In the genomic region with DNA sequence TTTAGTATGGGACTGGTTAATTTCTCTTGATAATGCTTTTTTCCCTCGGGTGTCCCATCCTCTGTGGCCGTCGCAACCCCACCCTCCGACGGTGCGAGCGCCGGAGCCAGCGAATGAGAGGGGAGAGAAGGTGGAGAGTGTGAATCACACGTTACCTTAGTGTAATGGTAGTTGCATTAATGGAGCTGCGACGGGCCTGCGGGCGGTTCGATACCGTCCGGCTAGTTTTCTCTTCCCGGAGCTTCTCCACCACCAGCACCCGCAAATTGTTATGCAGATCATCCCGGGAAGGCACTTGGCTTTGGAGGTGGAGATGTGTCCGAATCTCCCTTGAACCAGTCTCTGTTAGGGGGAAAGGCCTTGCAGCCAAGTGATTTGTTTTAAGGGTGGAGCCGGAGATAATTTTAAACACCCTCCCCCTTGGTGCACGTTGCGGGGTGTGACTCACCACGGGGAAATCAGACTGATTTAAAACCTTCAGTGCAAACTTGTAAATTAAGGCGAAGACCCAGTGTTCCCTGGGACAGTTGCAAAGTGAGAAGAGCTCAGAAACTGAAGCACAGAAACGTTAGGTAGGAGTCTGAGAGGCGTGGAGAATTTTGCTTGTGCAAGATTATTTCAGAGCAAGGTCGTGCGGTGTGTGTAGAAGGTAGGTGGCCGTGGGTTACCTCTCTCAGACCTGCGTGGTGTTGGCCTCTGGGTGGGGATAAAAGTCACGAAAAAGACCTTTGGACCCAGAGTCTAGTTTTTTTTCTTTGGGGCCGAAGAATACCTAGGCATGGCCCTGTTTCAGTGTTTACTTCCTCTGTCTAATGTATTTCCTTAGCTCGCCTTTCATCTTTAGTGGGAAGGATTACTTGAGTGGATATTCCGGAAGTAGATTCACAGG, we compare ENCODE assay signal across 1 cellular context.
TF ChIP-seq lines count a peak whose summit lies in the region.

No MANE protein-coding gene starts in this region.

TF ChIP-seq in H1, 55 proteins besides CTCF, POLR2A, EP300 and RAD21 (continues in another document):
- TF ChIP-seq TAF1 (IDR thresholded peaks at IDR 0.05; ENCODE audit: low read depth, low read length) (peak; percentile 79), SP1 (IDR thresholded peaks at IDR 0.05; ENCODE audit: low read depth, low read length) (0 out of 2 replicates have a peak, but pooled peaks have one; percentile 28), BCL11A (IDR thresholded peaks at IDR 0.05; ENCODE audit: low read depth in 2 of 2, low read length in 2 of 2) (no peak), JUN (IDR thresholded peaks at IDR 0.05; ENCODE audit: low read depth, low read length) (no peak), SP4 (IDR thresholded peaks at IDR 0.05; ENCODE audit: low read length) (peak; percentile 47; the same call in 1 of the 2 replicates), POLR2AphosphoS5 (IDR thresholded peaks at IDR 0.05; ENCODE audit: low read depth, low read length) (peak; percentile 67), MAX (IDR thresholded peaks at IDR 0.05) (0 out of 2 replicates have a peak, but pooled peaks have one; percentile 32), KDM1A (IDR thresholded peaks at IDR 0.05; ENCODE audit: borderline replicate concordance, low read length) (no peak), POU5F1 (IDR thresholded peaks at IDR 0.05; ENCODE audit: low read depth, low read length) (peak; percentile 29; the same call in 1 of the 2 replicates), RXRA (IDR thresholded peaks at IDR 0.05; ENCODE audit: insufficient read depth, low read depth, low read length) (no peak), TAF7 (optimal IDR thresholded peaks at IDR 0.05; ENCODE audit: borderline replicate concordance, low read depth, low read length) (no peak), GTF2F1 (IDR thresholded peaks at IDR 0.05; ENCODE audit: borderline replicate concordance, low read depth, low read length) (no peak), TEAD4 (IDR thresholded peaks at IDR 0.05; ENCODE audit: low read depth, low read length) (no peak), ZNF274 (IDR thresholded peaks at IDR 0.05; ENCODE audit: borderline replicate concordance, extremely low read depth, low read length) (no peak), SRF (IDR thresholded peaks at IDR 0.05; ENCODE audit: low read depth, low read length) (no peak), SIN3A (conservative IDR thresholded peaks at IDR 0.05 in 1 of 2, IDR thresholded peaks at IDR 0.05 in 1 of 2; ENCODE audit: low read depth in 1 of 2, low read length in 2 of 2) (no peak; a peak in 1 of 4 replicates), CHD1 (IDR thresholded peaks at IDR 0.05; ENCODE audit: low read depth, low read length) (peak; percentile 26; the same call in 1 of the 2 replicates), FOSL1 (IDR thresholded peaks at IDR 0.05; ENCODE audit: insufficient read depth, low read depth, low read length) (no peak), EZH2 (IDR thresholded peaks at IDR 0.05; ENCODE audit: low read depth, low read length, severe bottlenecking) (no peak), CHD2 (IDR thresholded peaks at IDR 0.05; ENCODE audit: low read length) (no peak), MAFK (IDR thresholded peaks at IDR 0.05; ENCODE audit: low read depth, low read length) (no peak), KDM5A (IDR thresholded peaks at IDR 0.05; ENCODE audit: low read length) (no peak), TBP (IDR thresholded peaks at IDR 0.05; ENCODE audit: low read depth, low read length) (peak; percentile 68; the same call in 1 of the 2 replicates), TCF12 (IDR thresholded peaks at IDR 0.05; ENCODE audit: low read depth, low read length) (no peak), NRF1 (IDR thresholded peaks at IDR 0.05; ENCODE audit: low read depth, low read length) (no peak), HDAC6 (IDR thresholded peaks at IDR 0.05; ENCODE audit: low read depth, low read length) (no peak), BACH1 (IDR thresholded peaks at IDR 0.05; ENCODE audit: low read length) (no peak), KDM4A (IDR thresholded peaks at IDR 0.05; ENCODE audit: low read depth, low read length, severe bottlenecking) (no peak), RFX5 (IDR thresholded peaks at IDR 0.05; ENCODE audit: borderline replicate concordance, low read depth, low read length) (no peak), PHF8 (conservative IDR thresholded peaks at IDR 0.05; ENCODE audit: low read depth, low read length) (no peak; the same call in 1 of the 2 replicates), HDAC2 (IDR thresholded peaks at IDR 0.05; ENCODE audit: borderline replicate concordance in 1 of 2, low read depth in 2 of 2, low read length in 2 of 2) (0 out of 4 replicates have a peak, but pooled peaks of 1 of the 2 experiments have one; percentile 14), CHD7 (IDR thresholded peaks at IDR 0.05; ENCODE audit: insufficient replicate concordance, low read length) (no peak), ATF2 (IDR thresholded peaks at IDR 0.05; ENCODE audit: low read length) (0 out of 2 replicates have a peak, but pooled peaks have one; percentile 33), RBBP5 (IDR thresholded peaks at IDR 0.05; ENCODE audit: borderline replicate concordance, low read depth, low read length) (no peak), SP2 (IDR thresholded peaks at IDR 0.05; ENCODE audit: low read length) (no peak), GABPA (IDR thresholded peaks at IDR 0.05; ENCODE audit: borderline replicate concordance, insufficient read depth, low read length) (no peak), SIRT6 (IDR thresholded peaks at IDR 0.05; ENCODE audit: low read length) (no peak), JUND (IDR thresholded peaks at IDR 0.05; ENCODE audit: low read length) (peak; percentile 70; the same call in 1 of the 2 replicates), RNF2 (IDR thresholded peaks at IDR 0.05; ENCODE audit: borderline replicate concordance, low read depth, low read length, missing control alignments, poor library complexity, severe bottlenecking) (no peak), ASH2L (IDR thresholded peaks at IDR 0.05; ENCODE audit: low read length) (peak; percentile 90), NANOG (IDR thresholded peaks at IDR 0.05; ENCODE audit: insufficient read depth, low read depth, low read length, poor library complexity, severe bottlenecking) (no peak), CBX5 (IDR thresholded peaks at IDR 0.05; ENCODE audit: low read depth, low read length) (no peak), SAP30 (IDR thresholded peaks at IDR 0.05; ENCODE audit: insufficient read depth, insufficient replicate concordance, low read length) (peak; percentile 31), EGR1 (IDR thresholded peaks at IDR 0.05; ENCODE audit: borderline replicate concordance, low read depth, low read length) (no peak), CBX8 (IDR thresholded peaks at IDR 0.05; ENCODE audit: borderline replicate concordance, low read depth, low read length) (no peak), YY1 (IDR thresholded peaks at IDR 0.05; ENCODE audit: low read depth, low read length) (no peak), CREB1 (IDR thresholded peaks at IDR 0.05) (peak; percentile 35; the same call in 1 of the 2 replicates), CEBPB (IDR thresholded peaks at IDR 0.05; ENCODE audit: low read depth, low read length) (no peak), BRCA1 (IDR thresholded peaks at IDR 0.05; ENCODE audit: low read depth, low read length) (no peak), SUZ12 (IDR thresholded peaks at IDR 0.05; ENCODE audit: low read length) (no peak), CTBP2 (IDR thresholded peaks at IDR 0.05; ENCODE audit: borderline replicate concordance, insufficient read depth, insufficient read length, low read length) (no peak)
- TF ChIP-seq, protein P1, sequence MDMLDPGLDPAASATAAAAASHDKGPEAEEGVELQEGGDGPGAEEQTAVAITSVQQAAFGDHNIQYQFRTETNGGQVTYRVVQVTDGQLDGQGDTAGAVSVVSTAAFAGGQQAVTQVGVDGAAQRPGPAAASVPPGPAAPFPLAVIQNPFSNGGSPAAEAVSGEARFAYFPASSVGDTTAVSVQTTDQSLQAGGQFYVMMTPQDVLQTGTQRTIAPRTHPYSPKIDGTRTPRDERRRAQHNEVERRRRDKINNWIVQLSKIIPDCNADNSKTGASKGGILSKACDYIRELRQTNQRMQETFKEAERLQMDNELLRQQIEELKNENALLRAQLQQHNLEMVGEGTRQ (IDR thresholded peaks at IDR 0.05; ENCODE audit: low read length), result no peak
- TF ChIP-seq, protein P2, sequence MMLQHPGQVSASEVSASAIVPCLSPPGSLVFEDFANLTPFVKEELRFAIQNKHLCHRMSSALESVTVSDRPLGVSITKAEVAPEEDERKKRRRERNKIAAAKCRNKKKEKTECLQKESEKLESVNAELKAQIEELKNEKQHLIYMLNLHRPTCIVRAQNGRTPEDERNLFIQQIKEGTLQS (IDR thresholded peaks at IDR 0.05; ENCODE audit: insufficient read depth, low read depth, low read length), result no peak
- TF ChIP-seq, protein P3, sequence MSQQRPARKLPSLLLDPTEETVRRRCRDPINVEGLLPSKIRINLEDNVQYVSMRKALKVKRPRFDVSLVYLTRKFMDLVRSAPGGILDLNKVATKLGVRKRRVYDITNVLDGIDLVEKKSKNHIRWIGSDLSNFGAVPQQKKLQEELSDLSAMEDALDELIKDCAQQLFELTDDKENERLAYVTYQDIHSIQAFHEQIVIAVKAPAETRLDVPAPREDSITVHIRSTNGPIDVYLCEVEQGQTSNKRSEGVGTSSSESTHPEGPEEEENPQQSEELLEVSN (IDR thresholded peaks at IDR 0.05), result no peak
